Comparison of ENCODE assay signal across 1 cellular context in the genomic region with DNA sequence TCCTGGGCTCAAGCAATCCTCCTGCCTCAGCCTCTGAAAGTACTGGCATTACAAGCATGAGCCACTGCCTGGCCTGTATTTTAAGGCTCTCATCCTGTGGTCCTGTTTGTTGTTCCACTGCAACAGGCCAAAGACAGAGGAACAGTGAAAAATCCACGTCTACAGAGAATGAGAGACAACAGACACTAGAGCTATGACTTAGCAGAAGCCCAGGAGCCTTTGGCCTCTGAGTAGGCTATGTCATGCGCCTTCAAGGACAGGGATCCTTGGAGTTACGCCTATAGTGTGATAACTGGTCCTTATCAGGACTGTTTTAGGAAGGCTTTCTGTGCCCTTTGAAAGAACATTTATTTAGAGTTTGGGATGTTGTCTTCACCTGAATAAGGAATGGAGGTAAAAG.
TF ChIP-seq lines count a peak whose summit lies in the region.

No MANE protein-coding gene starts in this region.

TF ChIP-seq in GM12878, 131 proteins besides CTCF, POLR2A, EP300 and RAD21 (continued from another document):
- TF ChIP-seq, protein P1, sequence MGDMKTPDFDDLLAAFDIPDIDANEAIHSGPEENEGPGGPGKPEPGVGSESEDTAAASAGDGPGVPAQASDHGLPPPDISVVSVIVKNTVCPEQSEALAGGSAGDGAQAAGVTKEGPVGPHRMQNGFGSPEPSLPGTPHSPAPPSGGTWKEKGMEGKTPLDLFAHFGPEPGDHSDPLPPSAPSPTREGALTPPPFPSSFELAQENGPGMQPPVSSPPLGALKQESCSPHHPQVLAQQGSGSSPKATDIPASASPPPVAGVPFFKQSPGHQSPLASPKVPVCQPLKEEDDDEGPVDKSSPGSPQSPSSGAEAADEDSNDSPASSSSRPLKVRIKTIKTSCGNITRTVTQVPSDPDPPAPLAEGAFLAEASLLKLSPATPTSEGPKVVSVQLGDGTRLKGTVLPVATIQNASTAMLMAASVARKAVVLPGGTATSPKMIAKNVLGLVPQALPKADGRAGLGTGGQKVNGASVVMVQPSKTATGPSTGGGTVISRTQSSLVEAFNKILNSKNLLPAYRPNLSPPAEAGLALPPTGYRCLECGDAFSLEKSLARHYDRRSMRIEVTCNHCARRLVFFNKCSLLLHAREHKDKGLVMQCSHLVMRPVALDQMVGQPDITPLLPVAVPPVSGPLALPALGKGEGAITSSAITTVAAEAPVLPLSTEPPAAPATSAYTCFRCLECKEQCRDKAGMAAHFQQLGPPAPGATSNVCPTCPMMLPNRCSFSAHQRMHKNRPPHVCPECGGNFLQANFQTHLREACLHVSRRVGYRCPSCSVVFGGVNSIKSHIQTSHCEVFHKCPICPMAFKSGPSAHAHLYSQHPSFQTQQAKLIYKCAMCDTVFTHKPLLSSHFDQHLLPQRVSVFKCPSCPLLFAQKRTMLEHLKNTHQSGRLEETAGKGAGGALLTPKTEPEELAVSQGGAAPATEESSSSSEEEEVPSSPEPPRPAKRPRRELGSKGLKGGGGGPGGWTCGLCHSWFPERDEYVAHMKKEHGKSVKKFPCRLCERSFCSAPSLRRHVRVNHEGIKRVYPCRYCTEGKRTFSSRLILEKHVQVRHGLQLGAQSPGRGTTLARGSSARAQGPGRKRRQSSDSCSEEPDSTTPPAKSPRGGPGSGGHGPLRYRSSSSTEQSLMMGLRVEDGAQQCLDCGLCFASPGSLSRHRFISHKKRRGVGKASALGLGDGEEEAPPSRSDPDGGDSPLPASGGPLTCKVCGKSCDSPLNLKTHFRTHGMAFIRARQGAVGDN (IDR thresholded peaks at IDR 0.05), result no peak
- no peak for TF ChIP-seq BCL11A (IDR thresholded peaks at IDR 0.05; ENCODE audit: low read depth, low read length)
- TF ChIP-seq CEBPB (IDR thresholded peaks at IDR 0.05; ENCODE audit: borderline replicate concordance in 1 of 2, low read depth in 2 of 2, low read length in 2 of 2), result no peak
- TF ChIP-seq MXI1 (IDR thresholded peaks at IDR 0.05; ENCODE audit: low read depth, low read length), result no peak
- TF ChIP-seq TAF1 (IDR thresholded peaks at IDR 0.05; ENCODE audit: borderline replicate concordance, low read depth, low read length), result no peak
- no peak for TF ChIP-seq SUZ12 (IDR thresholded peaks at IDR 0.05; ENCODE audit: unreplicated experiment)
